Comparison of ENCODE assay signal across 1 cellular context in genomic region chr14:81219210-81219820, GRCh38.
A peak's percentile ranks its signal among the peaks of the same experiment; 100 is the strongest.
TF ChIP-seq lines count a peak whose summit lies in the region.

No MANE protein-coding gene starts in this region.

TF ChIP-seq in liver, 16 proteins besides CTCF, POLR2A, EP300 and RAD21 (continued from another document):
- TF ChIP-seq FOXA2 (IDR thresholded peaks at IDR 0.05) (peak; percentile 59), RXRA (IDR thresholded peaks at IDR 0.05) (peak; percentile 18 to 50), HNF4A (conservative IDR thresholded peaks at IDR 0.05) (peak; percentile 11 to 12), NR2F2 (IDR thresholded peaks at IDR 0.05) (peak; percentile 17)
